ENCODE assay signal across 13 cellular contexts in genomic region chr1:10816743-10817369, GRCh38. TPM values are rescaled to one million over a fixed set of nuclear protein-coding genes. Genes with fewer than 3 reads are reported as not detected.
DNase-seq lines count a peak whose midpoint lies in the region; ATAC-seq, FAIRE-seq and TF ChIP-seq lines count a peak whose summit lies in the region.
"Had no signal": no experiment of that assay in that cellular context is flagged by ENCODE, and none has a peak within 500 bp of the region (broad histone marks: within the 10 kb centered on the region; RNA-seq: fewer than 3 reads in every experiment).

No MANE protein-coding gene starts in this region.

- H3K36me3 Mint-ChIP-seq in GM23338 (ENCODE audit: low read depth) (no peaks in the 10 kb centered on the region), neural progenitor cell (no peaks in the 10 kb centered on the region)
- no peaks in the 10 kb centered on the region for H3K36me3 Mint-ChIP-seq in CD4-positive, alpha-beta memory T cell

- H3K9me3 ChIP-seq in BLaER1 (no peaks in the 10 kb centered on the region), H1 (ENCODE audit: insufficient read depth in 2 of 2, low read depth in 1 of 2, low read length in 1 of 2) (no peaks in the 10 kb centered on the region), neural progenitor cell (ENCODE audit: low read depth) (no peaks in the 10 kb centered on the region)
- no peaks in the 10 kb centered on the region for H3K9me3 ChIP-seq in CD4-positive, alpha-beta memory T cell (ENCODE audit: control insufficient read depth in 1 of 2, low read length in 2 of 2)
- H3K9me3 ChIP-seq: BE2C had no signal

- no peak overlapping the region for H3K4ac ChIP-seq in H1 (replicated peaks; ENCODE audit: insufficient read length, low read depth, low read length)

- H4K5ac ChIP-seq in H1 (ENCODE audit: insufficient read length, low read depth, low read length), result no peak overlapping the region

- H3K27ac Mint-ChIP-seq in GM23338, result no peak overlapping the region
- peak overlapping the region; percentile 59 for H3K27ac Mint-ChIP-seq in neural progenitor cell
- H3K27ac Mint-ChIP-seq in CD4-positive, alpha-beta memory T cell, result no peak overlapping the region

- no peak for TF ChIP-seq POLR2A in H1 (IDR thresholded peaks at IDR 0.05; ENCODE audit: control extremely low read depth in 1 of 2, low read depth in 2 of 2, low read length in 2 of 2)

- no peak overlapping the region for H2BK15ac ChIP-seq in H1 (ENCODE audit: low read length)

- no peak for TF ChIP-seq EP300 in H1 (IDR thresholded peaks at IDR 0.05; ENCODE audit: borderline replicate concordance in 1 of 2, low read depth in 2 of 2, low read length in 2 of 2)

- no peak overlapping the region for H2BK120ac ChIP-seq in H1 (replicated peaks; ENCODE audit: low read depth, low read length)

- H3K79me1 ChIP-seq in H1 (ENCODE audit: low read depth, low read length), result no peaks in the 10 kb centered on the region

- no peak overlapping the region for H3K4me3 ChIP-seq in BLaER1
- H3K4me3 ChIP-seq in GM23338, result no peak overlapping the region
- H3K4me3 ChIP-seq in H1 (ENCODE audit: extremely low read depth in 1 of 4, insufficient read depth in 2 of 4, low read depth in 3 of 4, low read length in 4 of 4), result no peak overlapping the region
- H3K4me3 ChIP-seq in neural progenitor cell, result no peak overlapping the region
- no peak overlapping the region for H3K4me3 ChIP-seq in CD4-positive, alpha-beta memory T cell (ENCODE audit: low read length in 2 of 2)

- H3K27me3 Mint-ChIP-seq in GM23338 (ENCODE audit: insufficient read depth, low read depth, poor library complexity) (peaks cover 11% of the 10 kb centered on the region), neural progenitor cell (ENCODE audit: insufficient read depth, low read depth) (peaks cover 10% of the 10 kb centered on the region)
- peaks cover 1 to 27% of the 10 kb centered on the region in 2 donors for H3K27me3 Mint-ChIP-seq in CD4-positive, alpha-beta memory T cell

- peaks cover 17% of the 10 kb centered on the region for H3K4me1 ChIP-seq in BLaER1
- H3K4me1 ChIP-seq in GM23338 (ENCODE audit: insufficient read depth), result peaks cover 15% of the 10 kb centered on the region
- peaks cover 0 to 17% (median 11%) of the 10 kb centered on the region in 4 experiments; a peak in 6 of 7 replicates for H3K4me1 ChIP-seq in H1 (replicated peaks in 1 of 4; ENCODE audit: control insufficient read depth in 3 of 4, insufficient read depth in 4 of 4, low read length in 3 of 4)
- H3K4me1 ChIP-seq in neural progenitor cell, result peaks cover 16% of the 10 kb centered on the region
- no peaks in the 10 kb centered on the region for H3K4me1 ChIP-seq in CD4-positive, alpha-beta memory T cell (ENCODE audit: insufficient read depth, low read length)
- H3K4me1 ChIP-seq: BE2C had no signal

- no peak for FAIRE-seq in H1 (lab: Jason Lieb, UNC)
- FAIRE-seq: A204.1, HepG2, HTR-8/SVneo had no signal

- POLR2A ChIA-PET in H1 (lab: Charles Lee; ENCODE audit: partially characterized antibody), result interaction anchor here (1.3 kb wide), 1 partner anchor 21 kb away, joined by 3 read pairs; no protein-coding TSS in a partner anchor
- POLR2A ChIA-PET in CD4-positive, alpha-beta memory T cell (lab: Charles Lee; ENCODE audit: partially characterized antibody), result no interaction called here

- H3K9me3 Mint-ChIP-seq in GM23338, result no peaks in the 10 kb centered on the region; the same call in 2 of the 3 replicates
- peaks cover 4% of the 10 kb centered on the region for H3K9me3 Mint-ChIP-seq in neural progenitor cell
- peaks cover 0 to 1% (median 0%) of the 10 kb centered on the region in 8 donors for H3K9me3 Mint-ChIP-seq in CD4-positive, alpha-beta memory T cell

- no peak for TF ChIP-seq CTCF in GM23338 (conservative IDR thresholded peaks at IDR 0.05; ENCODE audit: low read depth in 2 of 2)
- TF ChIP-seq CTCF in H1 (IDR thresholded peaks at IDR 0.05; ENCODE audit: control extremely low read depth in 1 of 3, insufficient read depth in 1 of 3, low read depth in 1 of 3, low read length in 3 of 3), result no peak
- no peak for TF ChIP-seq CTCF in neural progenitor cell (IDR thresholded peaks at IDR 0.05)

- no peaks in the 10 kb centered on the region for H3K9me2 ChIP-seq in GM23338 (ENCODE audit: insufficient read depth)

- 85% methylated on average over 13 of the region's 13 CpGs; no CpG with 5 or more reads in 1 of the 2 experiments for WGBS in H1 (ENCODE audit: extremely low coverage in 1 of 2, insufficient coverage in 1 of 2, insufficient read length in 1 of 2, insufficient replicate concordance in 2 of 2, low coverage in 1 of 2, low lambda C conversion rate in 2 of 2, missing lambda C conversion rate in 1 of 2), 2 experiments

- H3K27ac ChIP-seq in BLaER1 (no peak overlapping the region), GM23338 (ENCODE audit: low read depth) (no peak overlapping the region), H1 (ENCODE audit: low read depth, low read length) (no peak overlapping the region), neural progenitor cell (no peak overlapping the region)
- H3K27ac ChIP-seq in CD4-positive, alpha-beta memory T cell (ENCODE audit: low read depth, low read length), result no peak overlapping the region

- intact Hi-C loops in CD4-positive, alpha-beta memory T cell (cut with micrococcal nuclease), result no loop called here

- H4K8ac ChIP-seq in H1 (ENCODE audit: extremely low read depth, insufficient read depth, low read length), result no peak overlapping the region; the same call in 1 of the 2 replicates

- no peaks in the 10 kb centered on the region for H4K20me1 ChIP-seq in BLaER1
- no peaks in the 10 kb centered on the region for H4K20me1 ChIP-seq in GM23338 (replicated peaks; ENCODE audit: insufficient read depth)
- no peaks in the 10 kb centered on the region for H4K20me1 ChIP-seq in H1 (replicated peaks in 1 of 2; ENCODE audit: control insufficient read depth in 1 of 2, insufficient read depth in 2 of 2, low read length in 2 of 2)
- no peaks in the 10 kb centered on the region for H4K20me1 ChIP-seq in neural progenitor cell (ENCODE audit: low read depth)

- peak overlapping the region; percentile 62 for H3K4me2 ChIP-seq in BLaER1
- H3K4me2 ChIP-seq in GM23338, result no peak overlapping the region
- H3K4me2 ChIP-seq in H1 (ENCODE audit: insufficient read depth in 1 of 2, low read depth in 2 of 2, low read length in 2 of 2), result no peak overlapping the region
- no peak overlapping the region for H3K4me2 ChIP-seq in neural progenitor cell

- H2AK5ac ChIP-seq in H1 (ENCODE audit: low read depth, low read length), result 0 out of 2 replicates have a peak overlapping the region, but pooled peaks have one; percentile 13

- H3K18ac ChIP-seq in H1 (ENCODE audit: extremely low read depth, low read length), result no peak overlapping the region

- H3K23me2 ChIP-seq in H1 (ENCODE audit: low read depth, low read length), result no peaks in the 10 kb centered on the region

- CTCF ChIA-PET in H1 (lab: Charles Lee; ENCODE audit: partially characterized antibody), result interaction anchor here (0.5 to 3.2 kb wide), 5 partner anchors 12 to 314 kb away, joined by 3 to 15 read pairs (median 3); no protein-coding TSS in a partner anchor
- CTCF ChIA-PET in CD4-positive, alpha-beta memory T cell (lab: Charles Lee; ENCODE audit: partially characterized antibody), result no interaction called here

- no peak overlapping the region for H2AFZ ChIP-seq in GM23338
- no peak overlapping the region for H2AFZ ChIP-seq in H1 (ENCODE audit: low read length)
- no peak overlapping the region for H2AFZ ChIP-seq in neural progenitor cell (replicated peaks)

- no peaks in the 10 kb centered on the region for H3K36me3 ChIP-seq in BLaER1
- no peaks in the 10 kb centered on the region for H3K36me3 ChIP-seq in GM23338 (ENCODE audit: insufficient read depth)
- no peaks in the 10 kb centered on the region for H3K36me3 ChIP-seq in H1 (ENCODE audit: control insufficient read depth in 2 of 4, insufficient read depth in 4 of 4, low read length in 3 of 4)
- no peaks in the 10 kb centered on the region for H3K36me3 ChIP-seq in neural progenitor cell
- no peaks in the 10 kb centered on the region for H3K36me3 ChIP-seq in CD4-positive, alpha-beta memory T cell (ENCODE audit: insufficient read depth, low read length)
- H3K36me3 ChIP-seq: BE2C had no signal

- H3F3A ChIP-seq in GM23338 (replicated peaks; ENCODE audit: low read depth) (no peaks in the 10 kb centered on the region), neural progenitor cell (ENCODE audit: low read depth) (peaks cover 9% of the 10 kb centered on the region)

- H4K91ac ChIP-seq in H1 (replicated peaks; ENCODE audit: insufficient read length, low read length), result no peak overlapping the region

- no peak overlapping the region for H3K9ac ChIP-seq in BLaER1
- H3K9ac ChIP-seq in H1 (replicated peaks in 1 of 4; ENCODE audit: extremely low read depth in 1 of 4, low read depth in 3 of 4, low read length in 3 of 4), result no peak overlapping the region
- H3K9ac ChIP-seq in neural progenitor cell, result no peak overlapping the region

- H3K4me1 Mint-ChIP-seq in GM23338 (peaks cover 35% of the 10 kb centered on the region), neural progenitor cell (peaks cover 36% of the 10 kb centered on the region)
- no peaks in the 10 kb centered on the region for H3K4me1 Mint-ChIP-seq in CD4-positive, alpha-beta memory T cell

- H2BK12ac ChIP-seq in H1 (ENCODE audit: low read depth, low read length), result 0 out of 2 replicates have a peak overlapping the region, but pooled peaks have one; percentile 27

- DNase-seq in GM23338 (ENCODE audit: low spot score) (no peak), H1 (ENCODE audit: low read depth in 1 of 2, low spot score in 2 of 2) (no peak), neural progenitor cell (ENCODE audit: low spot score) (no peak), T1000 (lab: John Stamatoyannopoulos, UW) (no peak), cerebellar nuclear complex (lab: John Stamatoyannopoulos, UW) (no peak)
- DNase-seq in CD4-positive, alpha-beta memory T cell, result no peak
- DNase-seq: BE2C, DMS53, H7 had no signal

- H2BK5ac ChIP-seq in H1 (ENCODE audit: low read depth, low read length), result 0 out of 2 replicates have a peak overlapping the region, but pooled peaks have one; percentile 16

- TF ChIP-seq RAD21 in H1 (IDR thresholded peaks at IDR 0.05 in 1 of 2, conservative IDR thresholded peaks at IDR 0.05 in 1 of 2; ENCODE audit: low read depth in 2 of 2, low read length in 2 of 2), result no peak

- H3K14ac ChIP-seq in H1 (ENCODE audit: insufficient read length), result no peak overlapping the region

- H3K23ac ChIP-seq in H1 (ENCODE audit: insufficient read length), result no peak overlapping the region

- no peak for ATAC-seq in GM23338
- ATAC-seq: HepG2 had no signal

- H3K79me2 ChIP-seq in GM23338 (replicated peaks; ENCODE audit: insufficient read depth) (no peaks in the 10 kb centered on the region), H1 (ENCODE audit: control insufficient read depth in 1 of 2, insufficient read depth in 2 of 2, low read length in 2 of 2) (no peaks in the 10 kb centered on the region), neural progenitor cell (ENCODE audit: low read depth) (no peaks in the 10 kb centered on the region)

- H3K4me3 Mint-ChIP-seq in GM23338, result no peak overlapping the region
- no peak overlapping the region for H3K4me3 Mint-ChIP-seq in neural progenitor cell
- H3K4me3 Mint-ChIP-seq in CD4-positive, alpha-beta memory T cell, result no peak overlapping the region

- H3K56ac ChIP-seq in H1 (replicated peaks; ENCODE audit: insufficient read length, low read depth, low read length), result no peak overlapping the region

- H2BK20ac ChIP-seq in H1 (ENCODE audit: low read length), result peak overlapping the region; percentile 34; the same call in 1 of the 2 replicates

- H3K27me3 ChIP-seq in BLaER1, result no peaks in the 10 kb centered on the region
- no peaks in the 10 kb centered on the region for H3K27me3 ChIP-seq in GM23338 (ENCODE audit: insufficient read depth)
- H3K27me3 ChIP-seq in H1 (replicated peaks in 1 of 4; ENCODE audit: control insufficient read depth in 3 of 4, extremely low read depth in 1 of 4, insufficient read depth in 3 of 4, low read length in 3 of 4), result no peaks in the 10 kb centered on the region
- H3K27me3 ChIP-seq in neural progenitor cell, result no peaks in the 10 kb centered on the region
- no peaks in the 10 kb centered on the region for H3K27me3 ChIP-seq in CD4-positive, alpha-beta memory T cell (ENCODE audit: insufficient read depth, low read length)
- H3K27me3 ChIP-seq: BE2C had no signal

RNA-seq across cellular contexts. Expression of gene CASZ1, which starts 20.4 kb away (rescaled TPM):
- total RNA-seq in GM23338 (2014; rRNA removed; shearing (Covaris generic)), result 6.1 and 6.7 TPM in 2 replicates
- polyA plus RNA-seq in GM23338 (2016; fragmentation: Nextera tagmentation; extraction: Ambion mirVana), result 6.2 and 8.7 TPM in 2 replicates
- 6.1 and 7.7 TPM in 2 replicates for total RNA-seq in H1 (2021; fragmentation: NEBNext Ultra II Directional; extraction: Animal tissue kit (Norgen Biotek cat#: 25700))
- 4.4 and 5.9 TPM in 2 replicates for polyA plus RNA-seq in H1 (2011; rRNA removed)
- 3.6 TPM for polyA plus RNA-seq in H1 (2011; cell fraction: cytosol; rRNA removed)
- polyA plus RNA-seq in H1 (2011; cell fraction: nucleus; rRNA removed), result 10.1 TPM
- 2.2 to 4.5 TPM (median 4.3 TPM) in 4 replicates for polyA plus RNA-seq in H1 (2012, experiment 1 of 2)
- 2.9 TPM for polyA plus RNA-seq in H1 (2012, experiment 2 of 2)
- polyA plus RNA-seq in H1 (2013, experiment 1 of 2), result 6.5 TPM
- 6.3 TPM for polyA plus RNA-seq in H1 (2013, experiment 2 of 2)
- 3.9 and 5.8 TPM in 2 replicates for polyA minus RNA-seq in H1 (2011; rRNA and poly(A)+ RNA removed)
- polyA minus RNA-seq in H1 (2011; cell fraction: cytosol; rRNA and poly(A)+ RNA removed), result 5.8 TPM
- polyA minus RNA-seq in H1 (2011; cell fraction: nucleus; rRNA and poly(A)+ RNA removed), result 10.2 TPM
- 3.4 and 10.1 TPM in 2 replicates for total RNA-seq in neural progenitor cell (ENCODE audit: low replicate concordance)
- 1 to 10 TPM; 7.5 to 8.8 TPM for total RNA-seq in CD4-positive, alpha-beta memory T cell
- polyA plus RNA-seq in CD4-positive, alpha-beta memory T cell, result 1 to 10 TPM in 1 of 2 donors, under 1 TPM in 1; 0.13 to 1.9 TPM
